ENCODE assay signal across 1 cellular context in the genomic region with DNA sequence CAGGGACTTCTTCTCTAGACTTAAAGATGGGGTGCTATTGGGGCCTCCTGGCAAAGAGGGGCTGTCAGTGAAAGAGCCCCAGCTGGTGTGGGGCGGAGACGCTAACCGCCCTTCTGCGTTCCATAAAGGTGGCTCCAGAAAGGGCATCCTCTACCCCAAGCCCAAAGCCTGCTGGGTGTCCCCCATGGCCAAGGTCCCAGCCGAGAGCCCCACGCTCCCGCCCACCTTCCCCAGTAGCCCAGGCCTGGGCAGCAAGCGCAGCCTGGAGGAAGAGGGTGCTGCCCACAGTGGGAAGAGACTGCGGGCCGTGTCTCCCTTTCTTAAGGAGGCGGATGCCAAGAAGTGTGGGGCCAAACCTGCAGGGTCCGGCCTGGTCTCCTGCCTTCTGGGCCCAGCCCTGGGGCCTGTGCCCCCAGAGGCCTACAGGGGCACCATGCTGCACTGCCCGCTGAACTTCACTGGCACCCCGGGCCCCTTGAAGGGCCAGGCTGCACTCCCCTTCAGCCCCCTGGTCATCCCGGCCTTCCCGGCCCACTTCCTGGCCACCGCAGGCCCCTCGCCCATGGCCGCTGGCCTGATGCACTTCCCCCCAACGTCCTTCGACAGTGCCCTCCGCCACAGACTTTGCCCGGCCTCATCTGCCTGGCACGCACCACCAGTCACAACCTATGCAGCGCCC.
TF ChIP-seq lines count a peak whose summit lies in the region.

No MANE protein-coding gene starts in this region.

TF ChIP-seq in H1, 55 proteins besides CTCF, POLR2A, EP300 and RAD21:
- TF ChIP-seq KDM4A (IDR thresholded peaks at IDR 0.05; ENCODE audit: low read depth, low read length, severe bottlenecking): no peak
- TF ChIP-seq ATF2 (IDR thresholded peaks at IDR 0.05; ENCODE audit: low read length): no peak
- no peak for TF ChIP-seq CBX8 (IDR thresholded peaks at IDR 0.05; ENCODE audit: borderline replicate concordance, low read depth, low read length)
- TF ChIP-seq KDM1A (IDR thresholded peaks at IDR 0.05; ENCODE audit: borderline replicate concordance, low read length): no peak
- TF ChIP-seq SRF (IDR thresholded peaks at IDR 0.05; ENCODE audit: low read depth, low read length): no peak
- no peak for TF ChIP-seq POU5F1 (IDR thresholded peaks at IDR 0.05; ENCODE audit: low read depth, low read length)
- no peak for TF ChIP-seq SIN3A (conservative IDR thresholded peaks at IDR 0.05 in 1 of 2, IDR thresholded peaks at IDR 0.05 in 1 of 2; ENCODE audit: low read depth in 1 of 2, low read length in 2 of 2)
- no peak for TF ChIP-seq BACH1 (IDR thresholded peaks at IDR 0.05; ENCODE audit: low read length)
- TF ChIP-seq FOSL1 (IDR thresholded peaks at IDR 0.05; ENCODE audit: insufficient read depth, low read depth, low read length): no peak
- TF ChIP-seq, protein P1, sequence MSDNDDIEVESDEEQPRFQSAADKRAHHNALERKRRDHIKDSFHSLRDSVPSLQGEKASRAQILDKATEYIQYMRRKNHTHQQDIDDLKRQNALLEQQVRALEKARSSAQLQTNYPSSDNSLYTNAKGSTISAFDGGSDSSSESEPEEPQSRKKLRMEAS (IDR thresholded peaks at IDR 0.05): no peak
- TF ChIP-seq SAP30 (IDR thresholded peaks at IDR 0.05; ENCODE audit: insufficient read depth, insufficient replicate concordance, low read length): no peak
